Comparison of ENCODE assay signal across 27 cellular contexts in genomic region chr11:17538731-17539130, GRCh38. TPM values are rescaled to one million over a fixed set of nuclear protein-coding genes. Genes with fewer than 3 reads are reported as not detected.
"Had no signal": no experiment of that assay in that cellular context is flagged by ENCODE, and none has a peak within 500 bp of the region (broad histone marks: within the 10 kb centered on the region; RNA-seq: fewer than 3 reads in every experiment).

No MANE protein-coding gene starts in this region.

- H3K4me3 Mint-ChIP-seq: activated CD4-positive, alpha-beta memory T cell treated with anti-CD3 and anti-CD28 coated beads for 36 hours; activated CD4-positive, alpha-beta T cell treated with anti-CD3 and anti-CD28 coated beads for 36 hours; activated T-helper 1 cell treated with anti-CD3 and anti-CD28 coated beads, Interleukin-12 subunit alpha, Interleukin-12 subunit beta, Interleukin-2, Interleukin-4 antibody, amounts not matched to agents 30 ng/mL and 10 ng/mL and 1 ng/mL, durations not matched to agents 14 hours and 24 hours and 36 hours; memory B cell; naive B cell; neural crest cell had no signal

- H3K36me3 ChIP-seq: adrenal gland, heart right ventricle, thoracic aorta, upper lobe of right lung had no signal

- H3K27ac Mint-ChIP-seq: activated CD4-positive, alpha-beta memory T cell treated with anti-CD3 and anti-CD28 coated beads for 36 hours; activated CD4-positive, alpha-beta T cell treated with anti-CD3 and anti-CD28 coated beads for 36 hours; activated naive CD4-positive, alpha-beta T cell treated with anti-CD3 and anti-CD28 coated beads, Interleukin-2, amount 50 U/mL, for 72 hours; activated T-helper 1 cell treated with anti-CD3 and anti-CD28 coated beads, Interleukin-12 subunit alpha, Interleukin-12 subunit beta, Interleukin-2, Interleukin-4 antibody, amounts not matched to agents 30 ng/mL and 10 ng/mL and 1 ng/mL, durations not matched to agents 14 hours and 24 hours and 36 hours; memory B cell had no signal

- H3K27ac ChIP-seq: adrenal gland, heart right ventricle, psoas muscle, skin epidermis, thoracic aorta, upper lobe of right lung had no signal

- H3K4me1 Mint-ChIP-seq: activated CD4-positive, alpha-beta T cell treated with anti-CD3 and anti-CD28 coated beads for 36 hours; memory B cell; neural crest cell had no signal

- H3K9me3 ChIP-seq: adrenal gland, heart right ventricle, mucosa of descending colon, psoas muscle, thoracic aorta, upper lobe of right lung had no signal

- H3K4me3 ChIP-seq: adrenal gland, heart right ventricle, mucosa of descending colon, psoas muscle, skin epidermis, thoracic aorta, upper lobe of right lung had no signal

- ATAC-seq: activated CD4-positive, alpha-beta T cell treated with anti-CD3 and anti-CD28 coated beads for 36 hours; activated naive CD4-positive, alpha-beta T cell treated with anti-CD3 and anti-CD28 coated beads, Interleukin-2, amount 50 U/mL, for 72 hours; esophagus mucosa; heart right ventricle; mucosa of descending colon; psoas muscle; right cardiac atrium; upper lobe of right lung had no signal

- H3K36me3 Mint-ChIP-seq: activated CD4-positive, alpha-beta memory T cell treated with anti-CD3 and anti-CD28 coated beads for 36 hours; activated naive CD4-positive, alpha-beta T cell treated with anti-CD3 and anti-CD28 coated beads, Interleukin-2, amount 50 U/mL, for 72 hours; memory B cell; naive B cell had no signal

- DNase-seq: activated CD4-positive, alpha-beta memory T cell treated with anti-CD3 and anti-CD28 coated beads for 36 hours; activated CD4-positive, alpha-beta T cell treated with anti-CD3 and anti-CD28 coated beads for 36 hours; activated gamma-delta T cell treated with Interleukin-2 at 50 U/mL for 16 hours; activated T-cell treated with anti-CD3 and anti-CD28 coated beads for 4 hours; adrenal gland; cerebellar nuclear complex; effector CD4-positive, alpha-beta T cell; heart right ventricle; mucosa of descending colon; naive B cell; right cardiac atrium; stimulated activated CD4-positive, alpha-beta T cell treated with anti-CD3 and anti-CD28 coated beads, Interleukin-15, amount 100 ng/mL, for 24 hours; stimulated activated CD4-positive, alpha-beta T cell treated with anti-CD3 and anti-CD28 coated beads, Interleukin-4, amount 100 ng/mL, for 1 hour; upper lobe of right lung had no signal

- H3K4me1 ChIP-seq: adrenal gland, heart right ventricle, psoas muscle, upper lobe of right lung had no signal

- H3K9me3 Mint-ChIP-seq: activated CD4-positive, alpha-beta memory T cell treated with anti-CD3 and anti-CD28 coated beads for 36 hours; activated naive CD4-positive, alpha-beta T cell treated with anti-CD3 and anti-CD28 coated beads, Interleukin-2, amount 50 U/mL, for 72 hours; activated T-helper 1 cell treated with anti-CD3 and anti-CD28 coated beads, Interleukin-12 subunit alpha, Interleukin-12 subunit beta, Interleukin-2, Interleukin-4 antibody, amounts not matched to agents 30 ng/mL and 10 ng/mL and 1 ng/mL, durations not matched to agents 14 hours and 24 hours and 36 hours; memory B cell; neural crest cell had no signal

RNA-seq across cellular contexts. Expression of gene USH1C, which starts 5.5 kb away (rescaled TPM):
- total RNA-seq: activated CD4-positive, alpha-beta memory T cell treated with anti-CD3 and anti-CD28 coated beads for 36 hours; activated CD4-positive, alpha-beta T cell treated with anti-CD3 and anti-CD28 coated beads for 36 hours; activated naive CD4-positive, alpha-beta T cell treated with anti-CD3 and anti-CD28 coated beads, Interleukin-2, amount 50 U/mL, for 72 hours; activated T-helper 1 cell treated with anti-CD3 and anti-CD28 coated beads, Interleukin-12 subunit alpha, Interleukin-12 subunit beta, Interleukin-2, Interleukin-4 antibody, amounts not matched to agents 30 ng/mL and 10 ng/mL and 1 ng/mL, durations not matched to agents 14 hours and 24 hours and 36 hours; astrocyte; bronchial epithelial cell; neural crest cell; osteocyte; psoas muscle; T-helper 2 cell treated with Interferon-gamma antibody and Interleukin-4, amounts not matched to agents 100 ng/mL and 5 ng/mL, for 36 hours; upper lobe of right lung had no signal

RNA-seq across cellular contexts. Expression of gene OTOG, which starts 8.3 kb away (rescaled TPM):
- total RNA-seq: activated CD4-positive, alpha-beta memory T cell treated with anti-CD3 and anti-CD28 coated beads for 36 hours; activated CD4-positive, alpha-beta T cell treated with anti-CD3 and anti-CD28 coated beads for 36 hours; activated naive CD4-positive, alpha-beta T cell treated with anti-CD3 and anti-CD28 coated beads, Interleukin-2, amount 50 U/mL, for 72 hours; activated T-helper 1 cell treated with anti-CD3 and anti-CD28 coated beads, Interleukin-12 subunit alpha, Interleukin-12 subunit beta, Interleukin-2, Interleukin-4 antibody, amounts not matched to agents 30 ng/mL and 10 ng/mL and 1 ng/mL, durations not matched to agents 14 hours and 24 hours and 36 hours; adrenal gland; astrocyte; bronchial epithelial cell; esophagus mucosa; heart right ventricle; liver; neural crest cell; osteocyte; psoas muscle; right cardiac atrium; T-helper 2 cell treated with Interferon-gamma antibody and Interleukin-4, amounts not matched to agents 100 ng/mL and 5 ng/mL, for 36 hours; thoracic aorta; upper lobe of right lung had no signal
- polyA plus RNA-seq: adrenal gland, heart right ventricle, liver, psoas muscle, right cardiac atrium had no signal
